In the genomic region with DNA sequence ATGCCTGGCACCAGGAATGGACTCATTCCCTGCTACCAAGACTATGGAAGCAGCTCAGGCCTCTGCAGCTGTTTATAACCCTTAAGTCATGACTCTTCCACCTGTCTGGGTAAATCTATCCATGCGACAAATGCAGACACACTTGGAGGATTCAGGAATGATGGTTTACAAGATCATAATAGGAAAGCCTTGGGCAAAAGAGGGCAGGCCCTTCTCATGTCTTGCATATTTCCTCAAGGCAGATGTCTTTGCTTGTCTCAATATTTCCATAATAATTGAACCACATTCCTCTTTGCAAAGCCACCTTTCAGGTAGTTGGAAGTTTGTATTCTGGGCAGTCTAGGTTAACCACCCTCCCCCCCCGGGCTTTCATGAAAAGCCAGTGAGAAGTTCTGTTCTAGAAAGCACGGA, we compare ENCODE assay signal across 1 cellular context.
TF ChIP-seq lines count a peak whose summit lies in the region.

No MANE protein-coding gene starts in this region.

TF ChIP-seq in HepG2, 621 proteins besides CTCF, POLR2A, EP300 and RAD21:
- TF ChIP-seq ZNF749 (CRISPR knock-in tag; IDR thresholded peaks at IDR 0.05; ENCODE audit: borderline replicate concordance) (no peak), POGZ (CRISPR knock-in tag; IDR thresholded peaks at IDR 0.05) (no peak), MEF2D (CRISPR knock-in tag; IDR thresholded peaks at IDR 0.05) (0 out of 2 replicates have a peak, but pooled peaks have one; percentile 8), GLI4 (CRISPR knock-in tag; IDR thresholded peaks at IDR 0.05; ENCODE audit: borderline replicate concordance) (no peak), RFXAP (CRISPR knock-in tag; IDR thresholded peaks at IDR 0.05; ENCODE audit: borderline replicate concordance) (no peak), CHD2 (IDR thresholded peaks at IDR 0.05; ENCODE audit: low read depth, low read length) (no peak), SUZ12 (IDR thresholded peaks at IDR 0.05; ENCODE audit: low read depth, low read length) (no peak), FOXA1 (IDR thresholded peaks at IDR 0.05) (no peak), FOXA1 (CRISPR knock-in tag; IDR thresholded peaks at IDR 0.05) (no peak), ZNF33B (CRISPR knock-in tag; IDR thresholded peaks at IDR 0.05) (0 out of 2 replicates have a peak, but pooled peaks have one; percentile 52), ZNF737 (CRISPR knock-in tag; IDR thresholded peaks at IDR 0.05; ENCODE audit: borderline replicate concordance) (no peak), EEA1 (CRISPR knock-in tag; IDR thresholded peaks at IDR 0.05; ENCODE audit: borderline replicate concordance) (no peak), ZNF781 (CRISPR knock-in tag; IDR thresholded peaks at IDR 0.05; ENCODE audit: borderline replicate concordance, not compliant biosample characterization) (peak; percentile 5), TEAD2 (CRISPR knock-in tag; IDR thresholded peaks at IDR 0.05) (no peak), MIER2 (CRISPR knock-in tag; IDR thresholded peaks at IDR 0.05) (no peak)
- TF ChIP-seq, protein P1, sequence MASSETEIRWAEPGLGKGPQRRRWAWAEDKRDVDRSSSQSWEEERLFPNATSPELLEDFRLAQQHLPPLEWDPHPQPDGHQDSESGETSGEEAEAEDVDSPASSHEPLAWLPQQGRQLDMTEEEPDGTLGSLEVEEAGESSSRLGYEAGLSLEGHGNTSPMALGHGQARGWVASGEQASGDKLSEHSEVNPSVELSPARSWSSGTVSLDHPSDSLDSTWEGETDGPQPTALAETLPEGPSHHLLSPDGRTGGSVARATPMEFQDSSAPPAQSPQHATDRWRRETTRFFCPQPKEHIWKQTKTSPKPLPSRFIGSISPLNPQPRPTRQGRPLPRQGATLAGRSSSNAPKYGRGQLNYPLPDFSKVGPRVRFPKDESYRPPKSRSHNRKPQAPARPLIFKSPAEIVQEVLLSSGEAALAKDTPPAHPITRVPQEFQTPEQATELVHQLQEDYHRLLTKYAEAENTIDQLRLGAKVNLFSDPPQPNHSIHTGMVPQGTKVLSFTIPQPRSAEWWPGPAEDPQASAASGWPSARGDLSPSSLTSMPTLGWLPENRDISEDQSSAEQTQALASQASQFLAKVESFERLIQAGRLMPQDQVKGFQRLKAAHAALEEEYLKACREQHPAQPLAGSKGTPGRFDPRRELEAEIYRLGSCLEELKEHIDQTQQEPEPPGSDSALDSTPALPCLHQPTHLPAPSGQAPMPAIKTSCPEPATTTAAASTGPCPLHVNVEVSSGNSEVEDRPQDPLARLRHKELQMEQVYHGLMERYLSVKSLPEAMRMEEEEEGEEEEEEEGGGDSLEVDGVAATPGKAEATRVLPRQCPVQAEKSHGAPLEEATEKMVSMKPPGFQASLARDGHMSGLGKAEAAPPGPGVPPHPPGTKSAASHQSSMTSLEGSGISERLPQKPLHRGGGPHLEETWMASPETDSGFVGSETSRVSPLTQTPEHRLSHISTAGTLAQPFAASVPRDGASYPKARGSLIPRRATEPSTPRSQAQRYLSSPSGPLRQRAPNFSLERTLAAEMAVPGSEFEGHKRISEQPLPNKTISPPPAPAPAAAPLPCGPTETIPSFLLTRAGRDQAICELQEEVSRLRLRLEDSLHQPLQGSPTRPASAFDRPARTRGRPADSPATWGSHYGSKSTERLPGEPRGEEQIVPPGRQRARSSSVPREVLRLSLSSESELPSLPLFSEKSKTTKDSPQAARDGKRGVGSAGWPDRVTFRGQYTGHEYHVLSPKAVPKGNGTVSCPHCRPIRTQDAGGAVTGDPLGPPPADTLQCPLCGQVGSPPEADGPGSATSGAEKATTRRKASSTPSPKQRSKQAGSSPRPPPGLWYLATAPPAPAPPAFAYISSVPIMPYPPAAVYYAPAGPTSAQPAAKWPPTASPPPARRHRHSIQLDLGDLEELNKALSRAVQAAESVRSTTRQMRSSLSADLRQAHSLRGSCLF (CRISPR knock-in tag; IDR thresholded peaks at IDR 0.05; ENCODE audit: borderline replicate concordance), result no peak
- TF ChIP-seq, protein P2, sequence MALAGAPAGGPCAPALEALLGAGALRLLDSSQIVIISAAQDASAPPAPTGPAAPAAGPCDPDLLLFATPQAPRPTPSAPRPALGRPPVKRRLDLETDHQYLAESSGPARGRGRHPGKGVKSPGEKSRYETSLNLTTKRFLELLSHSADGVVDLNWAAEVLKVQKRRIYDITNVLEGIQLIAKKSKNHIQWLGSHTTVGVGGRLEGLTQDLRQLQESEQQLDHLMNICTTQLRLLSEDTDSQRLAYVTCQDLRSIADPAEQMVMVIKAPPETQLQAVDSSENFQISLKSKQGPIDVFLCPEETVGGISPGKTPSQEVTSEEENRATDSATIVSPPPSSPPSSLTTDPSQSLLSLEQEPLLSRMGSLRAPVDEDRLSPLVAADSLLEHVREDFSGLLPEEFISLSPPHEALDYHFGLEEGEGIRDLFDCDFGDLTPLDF (CRISPR knock-in tag; IDR thresholded peaks at IDR 0.05), result no peak
- TF ChIP-seq, protein P3, sequence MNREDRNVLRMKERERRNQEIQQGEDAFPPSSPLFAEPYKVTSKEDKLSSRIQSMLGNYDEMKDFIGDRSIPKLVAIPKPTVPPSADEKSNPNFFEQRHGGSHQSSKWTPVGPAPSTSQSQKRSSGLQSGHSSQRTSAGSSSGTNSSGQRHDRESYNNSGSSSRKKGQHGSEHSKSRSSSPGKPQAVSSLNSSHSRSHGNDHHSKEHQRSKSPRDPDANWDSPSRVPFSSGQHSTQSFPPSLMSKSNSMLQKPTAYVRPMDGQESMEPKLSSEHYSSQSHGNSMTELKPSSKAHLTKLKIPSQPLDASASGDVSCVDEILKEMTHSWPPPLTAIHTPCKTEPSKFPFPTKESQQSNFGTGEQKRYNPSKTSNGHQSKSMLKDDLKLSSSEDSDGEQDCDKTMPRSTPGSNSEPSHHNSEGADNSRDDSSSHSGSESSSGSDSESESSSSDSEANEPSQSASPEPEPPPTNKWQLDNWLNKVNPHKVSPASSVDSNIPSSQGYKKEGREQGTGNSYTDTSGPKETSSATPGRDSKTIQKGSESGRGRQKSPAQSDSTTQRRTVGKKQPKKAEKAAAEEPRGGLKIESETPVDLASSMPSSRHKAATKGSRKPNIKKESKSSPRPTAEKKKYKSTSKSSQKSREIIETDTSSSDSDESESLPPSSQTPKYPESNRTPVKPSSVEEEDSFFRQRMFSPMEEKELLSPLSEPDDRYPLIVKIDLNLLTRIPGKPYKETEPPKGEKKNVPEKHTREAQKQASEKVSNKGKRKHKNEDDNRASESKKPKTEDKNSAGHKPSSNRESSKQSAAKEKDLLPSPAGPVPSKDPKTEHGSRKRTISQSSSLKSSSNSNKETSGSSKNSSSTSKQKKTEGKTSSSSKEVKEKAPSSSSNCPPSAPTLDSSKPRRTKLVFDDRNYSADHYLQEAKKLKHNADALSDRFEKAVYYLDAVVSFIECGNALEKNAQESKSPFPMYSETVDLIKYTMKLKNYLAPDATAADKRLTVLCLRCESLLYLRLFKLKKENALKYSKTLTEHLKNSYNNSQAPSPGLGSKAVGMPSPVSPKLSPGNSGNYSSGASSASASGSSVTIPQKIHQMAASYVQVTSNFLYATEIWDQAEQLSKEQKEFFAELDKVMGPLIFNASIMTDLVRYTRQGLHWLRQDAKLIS (CRISPR knock-in tag; IDR thresholded peaks at IDR 0.05), result no peak
